ENCODE assay signal across 25 cellular contexts in the genomic region with DNA sequence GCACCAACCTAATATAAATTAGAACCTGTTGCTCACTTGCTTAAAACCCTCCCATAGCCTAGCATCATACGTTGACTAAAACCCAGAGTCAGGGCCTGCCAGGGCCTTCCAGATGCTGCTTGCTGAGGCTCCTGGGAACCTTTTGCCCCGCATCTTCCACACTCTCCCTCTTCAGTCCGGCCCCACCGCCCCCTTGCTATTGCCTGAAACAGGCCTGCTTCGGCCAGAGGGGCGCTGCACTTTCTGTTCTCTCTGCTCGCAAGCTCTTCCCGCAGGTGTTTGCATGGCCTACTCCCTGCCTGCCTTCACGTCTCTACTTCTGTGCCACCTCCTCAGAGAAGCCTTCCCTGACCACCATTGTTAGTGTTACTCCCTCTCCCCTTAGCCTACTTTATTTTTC.
"Had no signal": no experiment of that assay in that cellular context is flagged by ENCODE, and none has a peak within 500 bp of the region (broad histone marks: within the 10 kb centered on the region; RNA-seq: fewer than 3 reads in every experiment).

No MANE protein-coding gene starts in this region.

- H3K27ac ChIP-seq: brain microvascular endothelial cell, colonic mucosa, foreskin keratinocyte, hepatocyte, prostate gland, right atrium auricular region, stomach, vagina had no signal

- H3K4me2 ChIP-seq: hepatocyte had no signal

- H3K9me3 ChIP-seq: colonic mucosa, mucosa of descending colon, prostate gland, right atrium auricular region, stomach, vagina had no signal

- DNase-seq: activated CD4-positive, alpha-beta T cell treated with anti-CD3 and anti-CD28 coated beads for 4 hours; activated CD8-positive, alpha-beta T cell treated with anti-CD3 and anti-CD28 coated beads, Interleukin-2, amount 10 ng/mL, durations not matched to agents 7 days and 5 days; activated effector memory CD4-positive, alpha-beta T cell treated with anti-CD3 and anti-CD28 coated beads, Interleukin-2, amount 50 U/mL, for 16 hours; activated T-cell treated with anti-CD3 and anti-CD28 coated beads, Interleukin-2, amount 50 U/mL, for 4 hours; aorta; brain microvascular endothelial cell; central memory CD4-positive, alpha-beta T cell; colonic mucosa; foreskin keratinocyte; left cardiac atrium; mesenchymal stem cell; mucosa of descending colon; naive B cell; stimulated activated CD4-positive, alpha-beta T cell treated with anti-CD3 and anti-CD28 coated beads, Interleukin-12 subunit alpha, Interleukin-12 subunit beta, amount 100 ng/mL, for 4 hours; stimulated activated CD4-positive, alpha-beta T cell treated with anti-CD3 and anti-CD28 coated beads, Interleukin-1b, Interleukin-23, amount 100 ng/mL, for 48 hours; stimulated activated CD8-positive, alpha-beta memory T cell treated with anti-CD3 and anti-CD28 coated beads, Interleukin-4, amount 100 ng/mL, for 48 hours; stomach; SW 1271; trophoblast cell had no signal

- H3K27me3 Mint-ChIP-seq: naive B cell had no signal

- H3K4me1 Mint-ChIP-seq: neural crest cell had no signal

- H3K9me3 Mint-ChIP-seq: activated T-cell treated with anti-CD3 and anti-CD28 coated beads, Interleukin-2, amount 50 U/mL, for 4 hours; naive B cell; neural crest cell had no signal

- H3K4me3 Mint-ChIP-seq: activated CD8-positive, alpha-beta T cell treated with anti-CD3 and anti-CD28 coated beads, Interleukin-2, amount 10 ng/mL, durations not matched to agents 7 days and 5 days; activated T-cell treated with anti-CD3 and anti-CD28 coated beads, Interleukin-2, amount 50 U/mL, for 4 hours; neural crest cell had no signal

- FAIRE-seq: islet of Langerhans had no signal

- H3K4me3 ChIP-seq: colonic mucosa, hepatocyte, mucosa of descending colon, prostate gland, right atrium auricular region, stomach, vagina had no signal

- H3K27ac Mint-ChIP-seq: activated CD8-positive, alpha-beta T cell treated with anti-CD3 and anti-CD28 coated beads, Interleukin-2, amount 10 ng/mL, durations not matched to agents 7 days and 5 days had no signal

- H3K79me2 ChIP-seq: hepatocyte had no signal

- ATAC-seq: activated CD8-positive, alpha-beta T cell treated with anti-CD3 and anti-CD28 coated beads, Interleukin-2, amount 10 ng/mL, durations not matched to agents 7 days and 5 days; activated T-cell treated with anti-CD3 and anti-CD28 coated beads, Interleukin-2, amount 50 U/mL, for 4 hours; foreskin keratinocyte; mucosa of descending colon had no signal

- H2AFZ ChIP-seq: hepatocyte had no signal

- H3K27me3 ChIP-seq: brain microvascular endothelial cell, colonic mucosa, foreskin keratinocyte, hepatocyte, right atrium auricular region, stomach, vagina had no signal

- H3K36me3 ChIP-seq: colonic mucosa, prostate gland had no signal

- H3K4me1 ChIP-seq: colonic mucosa, prostate gland, right atrium auricular region, stomach, vagina had no signal
